24 cellular contexts compared by ENCODE assay signal in the genomic region with DNA sequence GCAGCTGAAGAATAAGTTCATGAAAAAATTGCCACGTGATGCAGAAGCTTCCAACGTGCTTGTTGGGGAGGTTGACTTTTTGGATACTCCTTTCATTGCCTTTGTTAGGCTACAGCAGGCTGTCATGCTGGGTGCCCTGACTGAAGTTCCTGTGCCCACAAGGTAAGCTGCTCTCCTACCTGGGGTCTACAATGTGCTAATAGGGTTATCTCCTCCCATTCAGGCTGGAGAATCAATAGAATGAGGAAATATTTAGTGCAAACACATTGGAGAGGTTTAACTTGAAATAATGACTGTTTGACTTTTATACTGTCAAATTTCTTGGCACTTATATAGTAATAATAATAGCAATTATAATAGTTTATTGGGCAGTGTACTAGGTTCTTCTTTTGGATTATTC.
"Had no signal": no experiment of that assay in that cellular context is flagged by ENCODE, and none has a peak within 500 bp of the region (broad histone marks: within the 10 kb centered on the region; RNA-seq: fewer than 3 reads in every experiment).

No MANE protein-coding gene starts in this region.

- H3K4me1 ChIP-seq: suprapubic skin, vagina had no signal

- H3K27ac ChIP-seq: dorsolateral prefrontal cortex, gastrocnemius medialis, ovary, suprapubic skin, vagina had no signal

- H3K27me3 ChIP-seq: dorsolateral prefrontal cortex, gastrocnemius medialis, ovary, suprapubic skin, vagina had no signal

- ATAC-seq: gastrocnemius medialis; naive thymus-derived CD4-positive, alpha-beta T cell; sciatic nerve; stimulated activated naive CD8-positive, alpha-beta T cell treated with anti-CD3 and anti-CD28 coated beads, Interleukin-15, amount 100 ng/mL, for 72 hours had no signal

- H3K27ac Mint-ChIP-seq: immature natural killer cell; naive thymus-derived CD4-positive, alpha-beta T cell; nephron progenitor cell; stimulated activated naive CD8-positive, alpha-beta T cell treated with anti-CD3 and anti-CD28 coated beads, Interleukin-15, amount 100 ng/mL, for 72 hours had no signal

- H3K9me3 Mint-ChIP-seq: stimulated activated naive CD8-positive, alpha-beta T cell treated with anti-CD3 and anti-CD28 coated beads, Interleukin-15, amount 100 ng/mL, for 72 hours had no signal

- H3K4me1 Mint-ChIP-seq: immature natural killer cell; nephron progenitor cell; stimulated activated naive CD8-positive, alpha-beta T cell treated with anti-CD3 and anti-CD28 coated beads, Interleukin-15, amount 100 ng/mL, for 72 hours had no signal

- H3K9me3 ChIP-seq: gastrocnemius medialis, ovary, suprapubic skin, vagina had no signal

- H3K27me3 Mint-ChIP-seq: stimulated activated naive CD8-positive, alpha-beta T cell treated with anti-CD3 and anti-CD28 coated beads, Interleukin-15, amount 100 ng/mL, for 72 hours had no signal

- H3K4me2 ChIP-seq: smooth muscle cell had no signal

- DNase-seq: cerebellar nuclear complex; cortex of kidney; dorsolateral prefrontal cortex; effector CD4-positive, alpha-beta T cell; gastrocnemius medialis; head of caudate nucleus; immature natural killer cell; mesendoderm; midbrain; naive thymus-derived CD4-positive, alpha-beta T cell; nephron progenitor cell; occipital lobe; ovary; stimulated activated CD4-positive, alpha-beta T cell treated with anti-CD3 and anti-CD28 coated beads, Interleukin-12 subunit alpha, Interleukin-12 subunit beta, amount 100 ng/mL, for 4 hours; stimulated activated CD4-positive, alpha-beta T cell treated with anti-CD3 and anti-CD28 coated beads, Interleukin-1b, Interleukin-23, amount 100 ng/mL, for 48 hours; stimulated activated CD4-positive, alpha-beta T cell treated with anti-CD3 and anti-CD28 coated beads, Interleukin-4, amount 100 ng/mL, for 1 hour; stimulated activated CD8-positive, alpha-beta memory T cell treated with anti-CD3 and anti-CD28 coated beads, Interleukin-4, amount 100 ng/mL, for 48 hours; stimulated activated naive CD4-positive, alpha-beta T cell; stimulated activated naive CD8-positive, alpha-beta T cell treated with anti-CD3 and anti-CD28 coated beads, Interleukin-15, amount 100 ng/mL, for 72 hours; trophoblast cell had no signal

- H3K4me3 Mint-ChIP-seq: immature natural killer cell; naive thymus-derived CD4-positive, alpha-beta T cell; nephron progenitor cell; stimulated activated naive CD8-positive, alpha-beta T cell treated with anti-CD3 and anti-CD28 coated beads, Interleukin-15, amount 100 ng/mL, for 72 hours had no signal

- H3K36me3 ChIP-seq: gastrocnemius medialis, ovary, suprapubic skin, vagina had no signal

- H3K4me3 ChIP-seq: dorsolateral prefrontal cortex, gastrocnemius medialis, ovary, smooth muscle cell, suprapubic skin, vagina had no signal

- H3K36me3 Mint-ChIP-seq: naive thymus-derived CD4-positive, alpha-beta T cell had no signal
